ENCODE assay signal across 2 cellular contexts in genomic region chr3:152846572-152847202, GRCh38. TPM values are rescaled to one million over a fixed set of nuclear protein-coding genes. Genes with fewer than 3 reads are reported as not detected.
"Had no signal": no experiment of that assay in that cellular context is flagged by ENCODE, and none has a peak within 500 bp of the region (broad histone marks: within the 10 kb centered on the region; RNA-seq: fewer than 3 reads in every experiment).

No MANE protein-coding gene starts in this region.

RNA-seq across cellular contexts. Expression of gene P2RY1, which starts 11.8 kb away (rescaled TPM):
- total RNA-seq: OCI-LY7 had no signal
- polyA plus RNA-seq: SK-N-SH had no signal
